In the genomic region with DNA sequence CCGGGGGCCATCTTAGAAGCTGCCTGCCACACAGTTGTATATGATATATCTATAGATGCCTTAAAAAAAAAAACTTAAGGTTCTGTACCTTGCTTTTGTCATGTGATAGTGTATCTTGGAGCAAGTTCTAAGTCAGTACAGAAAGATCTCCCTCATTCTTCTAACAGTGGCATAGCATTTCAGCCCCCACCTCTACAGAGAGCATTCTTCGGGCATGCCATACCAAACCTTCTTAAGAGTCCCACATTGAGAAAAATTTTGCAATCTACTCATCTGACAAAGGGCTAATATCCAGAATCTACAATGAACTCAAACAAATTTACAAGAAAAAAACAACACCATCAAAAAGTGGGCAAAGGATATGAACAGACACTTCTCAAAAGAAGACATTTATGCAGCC, we compare ENCODE assay signal across 8 cellular contexts. TPM values are rescaled to one million over a fixed set of nuclear protein-coding genes. Genes with fewer than 3 reads are reported as not detected.
"Had no signal": no experiment of that assay in that cellular context is flagged by ENCODE, and none has a peak within 500 bp of the region (broad histone marks: within the 10 kb centered on the region; RNA-seq: fewer than 3 reads in every experiment).

No MANE protein-coding gene starts in this region.

RNA-seq across cellular contexts. Expression of a gene that starts 24.7 kb away (rescaled TPM):
- total RNA-seq: activated CD4-positive, alpha-beta memory T cell treated with anti-CD3 and anti-CD28 coated beads for 36 hours; activated CD4-positive, alpha-beta T cell treated with anti-CD3 and anti-CD28 coated beads, Interleukin-2, amount 10 ng/mL, durations not matched to agents 7 days and 5 days; activated naive CD4-positive, alpha-beta T cell treated with anti-CD3 and anti-CD28 coated beads, Interleukin-2, amount 50 U/mL, for 72 hours; activated T-cell treated with anti-CD3 and anti-CD28 coated beads, Interleukin-2, amount 50 U/mL, for 4 hours; ascending aorta; LHCN-M2; RPMI7951; T-helper 2 cell treated with Interferon-gamma antibody and Interleukin-4, amounts not matched to agents 100 ng/mL and 5 ng/mL, for 36 hours had no signal
